ENCODE assay signal across 16 cellular contexts in genomic region chr6:156617376-156617775, GRCh38.
DNase-seq lines count a peak whose midpoint lies in the region; ATAC-seq, FAIRE-seq and TF ChIP-seq lines count a peak whose summit lies in the region.
"Had no signal": no experiment of that assay in that cellular context is flagged by ENCODE, and none has a peak within 500 bp of the region (broad histone marks: within the 10 kb centered on the region; RNA-seq: fewer than 3 reads in every experiment).

No MANE protein-coding gene starts in this region.

- no peak overlapping the region for H3K4me2 ChIP-seq in keratinocyte (ENCODE audit: control insufficient read depth, extremely low read depth, insufficient read depth, low read depth, low read length)
- H3K4me2 ChIP-seq: A549 had no signal

- H3K36me3 ChIP-seq in adrenal gland (replicated peaks in 1 of 2): no peaks in the 10 kb centered on the region
- no peaks in the 10 kb centered on the region for H3K36me3 ChIP-seq in keratinocyte (ENCODE audit: control insufficient read depth in 2 of 2, extremely low read depth in 1 of 2, insufficient read depth in 2 of 2, low read length in 2 of 2)
- H3K36me3 ChIP-seq in thyroid gland: no peaks in the 10 kb centered on the region
- no peaks in the 10 kb centered on the region for H3K36me3 ChIP-seq in naive thymus-derived CD4-positive, alpha-beta T cell (ENCODE audit: control insufficient read depth in 2 of 3, insufficient read depth in 3 of 3, low read length in 3 of 3)

- peak overlapping the region; percentile 24 for H2AFZ ChIP-seq in keratinocyte (ENCODE audit: control insufficient read depth, low read length)

- dilution Hi-C loops in keratinocyte (cut with MboI; ENCODE audit: extremely low pct_ligation_motif_present, low sequenced_read_pairs): no loop called here

- WGBS in adrenal gland, 4 donors: 22 to 29% (median 24%) methylated on average over 8 to 10 of the region's 10 CpGs
- WGBS in thyroid gland, 2 donors: 25 to 39% methylated on average over 9 to 10 of the region's 10 CpGs

- H3K27ac ChIP-seq in adrenal gland (no peak overlapping the region), keratinocyte (ENCODE audit: control insufficient read depth, insufficient read depth, low read length) (no peak overlapping the region), thyroid gland (peak overlapping the region; percentile 31 to 87 (median 81))
- H3K27ac ChIP-seq in naive thymus-derived CD4-positive, alpha-beta T cell (ENCODE audit: low read depth, low read length): no peak overlapping the region
- H3K27ac ChIP-seq: A549, VCaP had no signal

- POLR2A ChIA-PET in naive thymus-derived CD4-positive, alpha-beta T cell (lab: Charles Lee): no interaction called here

- H3K4me1 Mint-ChIP-seq in naive thymus-derived CD4-positive, alpha-beta T cell: no peaks in the 10 kb centered on the region
- H3K4me1 Mint-ChIP-seq: natural killer cell had no signal

- no peak overlapping the region for H3K9ac ChIP-seq in keratinocyte (ENCODE audit: control insufficient read depth, extremely low read depth, insufficient read depth, low read length)

- CTCF ChIA-PET in naive thymus-derived CD4-positive, alpha-beta T cell (lab: Charles Lee): no interaction called here

- no peak for FAIRE-seq in keratinocyte (lab: Jason Lieb, UNC)
- FAIRE-seq: A549, G401.6, H54 had no signal

- peaks cover 0 to 26% (median 12%) of the 10 kb centered on the region in 11 donors for H3K9me3 Mint-ChIP-seq in naive thymus-derived CD4-positive, alpha-beta T cell

- no peak overlapping the region for H3K4me3 Mint-ChIP-seq in naive thymus-derived CD4-positive, alpha-beta T cell
- H3K4me3 Mint-ChIP-seq: natural killer cell; stimulated activated naive CD8-positive, alpha-beta T cell treated with anti-CD3 and anti-CD28 coated beads, Interleukin-15, Interleukin-2, amounts not matched to agents 100 ng/mL and 50 ng/mL, for 24 hours had no signal

- TF ChIP-seq POLR2A in adrenal gland (IDR thresholded peaks at IDR 0.05): no peak
- TF ChIP-seq POLR2A in thyroid gland (IDR thresholded peaks at IDR 0.05): no peak

- ATAC-seq in naive thymus-derived CD4-positive, alpha-beta T cell: no peak
- ATAC-seq: A549, natural killer cell had no signal

- peaks cover 0 to 7% (median 3%) of the 10 kb centered on the region in 5 donors for H3K36me3 Mint-ChIP-seq in naive thymus-derived CD4-positive, alpha-beta T cell

- peak; percentile 3 for DNase-seq in NCI-H510A treated with DMSO at 0.1 percent for 48 hours (lab: John Stamatoyannopoulos, UW)
- DNase-seq in NCI-H510A (lab: John Stamatoyannopoulos, UW): no peak
- DNase-seq in adrenal gland: peak; percentile 37 to 80 (median 72)
- peak; percentile 13 for DNase-seq in keratinocyte (ENCODE audit: low read depth, low spot score)
- peak; percentile 49 to 64 for DNase-seq in thyroid gland
- DNase-seq in retina: no peak
- DNase-seq in naive thymus-derived CD4-positive, alpha-beta T cell: no peak
- DNase-seq in ecto neural progenitor cell (ENCODE audit: low spot score): no peak
- DNase-seq: hypothalamus, natural killer cell had no signal

- H3K27me3 Mint-ChIP-seq in naive thymus-derived CD4-positive, alpha-beta T cell: peaks cover 0 to 4% (median 3%) of the 10 kb centered on the region in 5 donors
- H3K27me3 Mint-ChIP-seq: stimulated activated naive CD8-positive, alpha-beta T cell treated with anti-CD3 and anti-CD28 coated beads, Interleukin-15, Interleukin-2, amounts not matched to agents 100 ng/mL and 50 ng/mL, for 24 hours had no signal

- H3K9me1 ChIP-seq in keratinocyte (ENCODE audit: control insufficient read depth, extremely low read depth, insufficient read depth, low read length): no peaks in the 10 kb centered on the region

- no peaks in the 10 kb centered on the region for H3K79me2 ChIP-seq in keratinocyte (ENCODE audit: control insufficient read depth, insufficient read depth, low read length)

- H3K9me3 ChIP-seq in adrenal gland (replicated peaks in 1 of 3) (no peaks in the 10 kb centered on the region), keratinocyte (ENCODE audit: control insufficient read depth, low read depth, low read length) (no peaks in the 10 kb centered on the region), thyroid gland (no peaks in the 10 kb centered on the region)
- peaks cover 0 to 6% (median 0%) of the 10 kb centered on the region in 3 experiments for H3K9me3 ChIP-seq in naive thymus-derived CD4-positive, alpha-beta T cell (ENCODE audit: control insufficient read depth in 2 of 3, low read length in 3 of 3)

- no peak overlapping the region for H3K4me3 ChIP-seq in adrenal gland
- no peak overlapping the region for H3K4me3 ChIP-seq in keratinocyte (ENCODE audit: control insufficient read depth in 2 of 3, extremely low read depth in 1 of 3, insufficient read depth in 2 of 3, low read depth in 1 of 3, low read length in 3 of 3)
- H3K4me3 ChIP-seq in thyroid gland (replicated peaks in 1 of 3): no peak overlapping the region
- no peak overlapping the region for H3K4me3 ChIP-seq in naive thymus-derived CD4-positive, alpha-beta T cell (ENCODE audit: low read length)
- H3K4me3 ChIP-seq: A549 had no signal

- no peaks in the 10 kb centered on the region for H4K20me1 ChIP-seq in keratinocyte (ENCODE audit: control insufficient read depth, extremely low read depth, insufficient read depth, low read length)

- no peaks in the 10 kb centered on the region for H3K27me3 ChIP-seq in adrenal gland
- H3K27me3 ChIP-seq in keratinocyte (ENCODE audit: control insufficient read depth, extremely low read depth, insufficient read depth, low read length): no peaks in the 10 kb centered on the region
- H3K27me3 ChIP-seq in thyroid gland: no peaks in the 10 kb centered on the region
- no peaks in the 10 kb centered on the region for H3K27me3 ChIP-seq in naive thymus-derived CD4-positive, alpha-beta T cell (ENCODE audit: control insufficient read depth in 2 of 2, insufficient read depth in 2 of 2, low read length in 2 of 2)

- TF ChIP-seq CTCF in adrenal gland (IDR thresholded peaks at IDR 0.05) (no peak), keratinocyte (optimal IDR thresholded peaks at IDR 0.05 in 1 of 3, IDR thresholded peaks at IDR 0.05 in 1 of 3, conservative IDR thresholded peaks at IDR 0.05 in 1 of 3; ENCODE audit: extremely low read depth in 1 of 3, insufficient read depth in 2 of 3, low read length in 3 of 3) (no peak), thyroid gland (IDR thresholded peaks at IDR 0.05) (no peak)

- intact Hi-C loops in adrenal gland (cut with DNase I): no loop called here
- intact Hi-C loops in thyroid gland (cut with DNase I): no loop called here
- intact Hi-C loops in naive thymus-derived CD4-positive, alpha-beta T cell (cut with micrococcal nuclease): no loop called here

- peaks cover 0 to 5% of the 10 kb centered on the region in 2 donors for H3K4me1 ChIP-seq in adrenal gland (replicated peaks in 1 of 2)
- no peaks in the 10 kb centered on the region for H3K4me1 ChIP-seq in keratinocyte (ENCODE audit: control insufficient read depth, extremely low read depth, insufficient read depth, low read length)
- peaks cover 20 to 26% of the 10 kb centered on the region in 2 donors for H3K4me1 ChIP-seq in thyroid gland
- H3K4me1 ChIP-seq in naive thymus-derived CD4-positive, alpha-beta T cell (ENCODE audit: control insufficient read depth in 2 of 2, insufficient read depth in 2 of 2, low read length in 2 of 2): no peaks in the 10 kb centered on the region
- H3K4me1 ChIP-seq: A549 had no signal

- no peak overlapping the region for H3K27ac Mint-ChIP-seq in naive thymus-derived CD4-positive, alpha-beta T cell
- H3K27ac Mint-ChIP-seq: activated T-helper 2 cell treated with anti-CD3 and anti-CD28 coated beads, Interferon-gamma antibody, Interleukin-2, Interleukin-4, amounts not matched to agents 10 μg/mL and 5 μg/mL and 100 μg/mL, durations not matched to agents 14 hours and 24 hours and 36 hours; natural killer cell; stimulated activated naive CD8-positive, alpha-beta T cell treated with anti-CD3 and anti-CD28 coated beads, Interleukin-15, Interleukin-2, amounts not matched to agents 100 ng/mL and 50 ng/mL, for 24 hours had no signal

Comparison
In these comparisons a context has a peak if more than half of its experiments do, and no peak if none do; other contexts are left out.
1. DNase-seq: peak in NCI-H510A treated with DMSO at 0.1 percent for 48 hours (single experiment), adrenal gland (7 of 7), keratinocyte (single experiment) and thyroid gland (2 of 2); none in NCI-H510A (single experiment), retina (single experiment), naive thymus-derived CD4-positive, alpha-beta T cell (0 of 9) and ecto neural progenitor cell (single experiment).
2. H3K27ac ChIP-seq: peak in thyroid gland (3 of 3); none in adrenal gland (0 of 5), keratinocyte (single experiment) and naive thymus-derived CD4-positive, alpha-beta T cell (single experiment).